In the genomic region with DNA sequence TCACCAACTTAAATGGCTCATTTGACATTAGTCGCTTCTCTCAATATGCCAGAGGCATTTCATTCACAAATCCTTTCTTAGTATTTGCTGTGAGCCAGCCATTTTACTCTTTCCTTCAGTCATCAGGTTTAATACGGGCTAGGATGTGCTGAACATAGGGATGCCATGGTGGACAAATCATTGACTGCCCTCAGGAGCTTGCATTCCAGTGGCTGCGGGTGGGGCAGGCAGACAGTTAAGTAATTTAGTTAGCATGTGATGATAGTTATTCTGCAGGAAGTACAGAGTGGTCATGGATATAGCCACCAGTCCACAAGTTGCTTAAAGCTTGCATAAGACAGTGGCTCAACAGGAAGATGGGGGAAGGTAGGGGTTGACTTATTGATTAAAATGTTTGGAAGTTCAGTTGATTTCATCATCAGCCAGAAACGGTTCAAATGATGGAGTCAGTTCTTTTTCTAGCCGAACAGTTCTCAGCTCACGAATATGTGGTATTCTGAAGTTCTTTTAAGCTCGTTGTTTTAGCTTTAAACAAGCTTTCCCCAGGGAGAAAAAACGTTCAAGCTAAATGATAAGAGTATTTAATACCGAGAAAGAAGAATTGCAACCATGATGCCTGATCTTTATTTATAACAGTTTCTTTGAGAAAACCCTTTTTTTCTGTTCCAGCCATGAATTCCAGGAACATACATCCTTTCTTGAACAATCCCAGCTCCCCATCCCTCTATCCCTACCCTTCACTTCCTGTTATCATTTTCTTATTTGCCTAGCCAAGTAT, we compare ENCODE assay signal across 8 cellular contexts. TPM values are rescaled to one million over a fixed set of nuclear protein-coding genes. Genes with fewer than 3 reads are reported as not detected.
A peak's percentile ranks its signal among the peaks of the same experiment; 100 is the strongest.
DNase-seq lines count a peak whose midpoint lies in the region; ATAC-seq, FAIRE-seq and TF ChIP-seq lines count a peak whose summit lies in the region.

No MANE protein-coding gene starts in this region.

- peak overlapping the region; percentile 81 for H3K4me3 Mint-ChIP-seq in activated T-helper 1 cell treated with anti-CD3 and anti-CD28 coated beads, Interleukin-12 subunit alpha, Interleukin-12 subunit beta, Interleukin-2, Interleukin-4 antibody, amounts not matched to agents 30 ng/mL and 10 ng/mL and 1 ng/mL, durations not matched to agents 14 hours and 24 hours and 36 hours
- peak overlapping the region in 1 of 2 donors; percentile 85 for H3K4me3 Mint-ChIP-seq in stimulated activated naive B cell treated with anti-CD40 and anti-IgM and Interleukin-4, amounts not matched to agents 10 μg/mL and 1 μg/mL and 100 μg/mL, for 72 hours

- DNase-seq in Right ventricle myocardium superior, result no peak
- no peak for DNase-seq in Right ventricle myocardium inferior (ENCODE audit: missing footprints)
- no peak for DNase-seq in activated T-helper 1 cell treated with anti-CD3 and anti-CD28 coated beads, Interleukin-12 subunit alpha, Interleukin-12 subunit beta, Interleukin-2, Interleukin-4 antibody, amounts not matched to agents 30 ng/mL and 10 ng/mL and 1 ng/mL, durations not matched to agents 14 hours and 24 hours and 36 hours (ENCODE audit: low spot score)
- DNase-seq in stimulated activated naive B cell treated with anti-CD40 and anti-IgM and Interleukin-4, amounts not matched to agents 10 μg/mL and 1 μg/mL and 100 μg/mL, for 72 hours, result no peak
- no peak for DNase-seq in HuH-7 (ENCODE audit: low spot score)
- DNase-seq in D721Med (ENCODE audit: insufficient read length, low spot score), result no peak

- intact Hi-C loops in Right ventricle myocardium superior (cut with DNase I), result loop anchor here (5.0 kb wide), 1 partner anchor 170 kb away; no protein-coding TSS in a partner anchor
- intact Hi-C loops in Right ventricle myocardium inferior (cut with DNase I), result loop anchor here (5.0 kb wide), 1 partner anchor 40 kb away; no protein-coding TSS in a partner anchor
- intact Hi-C loops in activated T-helper 1 cell treated with anti-CD3 and anti-CD28 coated beads, Interleukin-12 subunit alpha, Interleukin-12 subunit beta, Interleukin-2, Interleukin-4 antibody, amounts not matched to agents 30 ng/mL and 10 ng/mL and 1 ng/mL, durations not matched to agents 14 hours and 24 hours and 36 hours (cut with micrococcal nuclease), result loop anchor here (2.0 kb wide), 1 partner anchor 369 kb away; no protein-coding TSS in a partner anchor

- peak; percentile 9 for ATAC-seq in Right ventricle myocardium superior (ENCODE audit: poor library complexity)
- no peak for ATAC-seq in Right ventricle myocardium inferior
- ATAC-seq in stimulated activated naive B cell treated with anti-CD40 and anti-IgM and Interleukin-4, amounts not matched to agents 10 μg/mL and 1 μg/mL and 100 μg/mL, for 72 hours (replicated peaks), result no peak
- no peak for ATAC-seq in HG03565 (IDR thresholded peaks at IDR 0.05; ENCODE audit: unreplicated experiment)

- no peak for TF ChIP-seq CTCF in D721Med (IDR thresholded peaks at IDR 0.05; ENCODE audit: insufficient read depth, missing control alignments)

- H3K4me3 ChIP-seq in iPS-18a (ENCODE audit: low read length), result peak overlapping the region; percentile 71

- H3K27me3 ChIP-seq in iPS-18a (ENCODE audit: control insufficient read depth, insufficient read depth, low read length), result peaks cover 7% of the 10 kb centered on the region

- no peaks in the 10 kb centered on the region for H3K9me3 Mint-ChIP-seq in activated T-helper 1 cell treated with anti-CD3 and anti-CD28 coated beads, Interleukin-12 subunit alpha, Interleukin-12 subunit beta, Interleukin-2, Interleukin-4 antibody, amounts not matched to agents 30 ng/mL and 10 ng/mL and 1 ng/mL, durations not matched to agents 14 hours and 24 hours and 36 hours
- no peaks in the 10 kb centered on the region for H3K9me3 Mint-ChIP-seq in stimulated activated naive B cell treated with anti-CD40 and anti-IgM and Interleukin-4, amounts not matched to agents 10 μg/mL and 1 μg/mL and 100 μg/mL, for 72 hours

- peaks cover 51% of the 10 kb centered on the region for H3K27me3 Mint-ChIP-seq in activated T-helper 1 cell treated with anti-CD3 and anti-CD28 coated beads, Interleukin-12 subunit alpha, Interleukin-12 subunit beta, Interleukin-2, Interleukin-4 antibody, amounts not matched to agents 30 ng/mL and 10 ng/mL and 1 ng/mL, durations not matched to agents 14 hours and 24 hours and 36 hours (ENCODE audit: insufficient read depth)
- H3K27me3 Mint-ChIP-seq in stimulated activated naive B cell treated with anti-CD40 and anti-IgM and Interleukin-4, amounts not matched to agents 10 μg/mL and 1 μg/mL and 100 μg/mL, for 72 hours, result peaks cover 28 to 33% of the 10 kb centered on the region in 2 donors

- H3K36me3 ChIP-seq in iPS-18a (ENCODE audit: control insufficient read depth, low read depth, low read length), result no peaks in the 10 kb centered on the region

- H3K36me3 Mint-ChIP-seq in activated T-helper 1 cell treated with anti-CD3 and anti-CD28 coated beads, Interleukin-12 subunit alpha, Interleukin-12 subunit beta, Interleukin-2, Interleukin-4 antibody, amounts not matched to agents 30 ng/mL and 10 ng/mL and 1 ng/mL, durations not matched to agents 14 hours and 24 hours and 36 hours (ENCODE audit: low read depth), result no peaks in the 10 kb centered on the region
- H3K36me3 Mint-ChIP-seq in stimulated activated naive B cell treated with anti-CD40 and anti-IgM and Interleukin-4, amounts not matched to agents 10 μg/mL and 1 μg/mL and 100 μg/mL, for 72 hours, result no peaks in the 10 kb centered on the region

- H3K9me3 ChIP-seq in iPS-18a (ENCODE audit: control insufficient read depth, low read depth, low read length), result no peaks in the 10 kb centered on the region

- H3K4me1 Mint-ChIP-seq in activated T-helper 1 cell treated with anti-CD3 and anti-CD28 coated beads, Interleukin-12 subunit alpha, Interleukin-12 subunit beta, Interleukin-2, Interleukin-4 antibody, amounts not matched to agents 30 ng/mL and 10 ng/mL and 1 ng/mL, durations not matched to agents 14 hours and 24 hours and 36 hours (ENCODE audit: low read depth), result peaks cover 4% of the 10 kb centered on the region
- peaks cover 7 to 14% of the 10 kb centered on the region in 2 donors for H3K4me1 Mint-ChIP-seq in stimulated activated naive B cell treated with anti-CD40 and anti-IgM and Interleukin-4, amounts not matched to agents 10 μg/mL and 1 μg/mL and 100 μg/mL, for 72 hours

- H3K4me1 ChIP-seq in iPS-18a (ENCODE audit: control insufficient read depth, low read depth, low read length), result peaks cover 9% of the 10 kb centered on the region

- no peak overlapping the region for H3K27ac Mint-ChIP-seq in activated T-helper 1 cell treated with anti-CD3 and anti-CD28 coated beads, Interleukin-12 subunit alpha, Interleukin-12 subunit beta, Interleukin-2, Interleukin-4 antibody, amounts not matched to agents 30 ng/mL and 10 ng/mL and 1 ng/mL, durations not matched to agents 14 hours and 24 hours and 36 hours
- peak overlapping the region; percentile 92 for H3K27ac Mint-ChIP-seq in stimulated activated naive B cell treated with anti-CD40 and anti-IgM and Interleukin-4, amounts not matched to agents 10 μg/mL and 1 μg/mL and 100 μg/mL, for 72 hours

- no peak overlapping the region for H3K27ac ChIP-seq in iPS-18a (ENCODE audit: low read length)

- H3K9ac ChIP-seq in iPS-18a (ENCODE audit: low read length), result no peak overlapping the region

- no peak for FAIRE-seq in D721Med (lab: Jason Lieb, UNC)

RNA-seq across cellular contexts. Expression of gene SLC22A15, which starts 1.4 kb away (rescaled TPM):
- total RNA-seq in Right ventricle myocardium superior (10.7 TPM), Right ventricle myocardium inferior (10.3 TPM)
- 0.23 and 0.73 TPM in 2 replicates for total RNA-seq in activated T-helper 1 cell treated with anti-CD3 and anti-CD28 coated beads, Interleukin-12 subunit alpha, Interleukin-12 subunit beta, Interleukin-2, Interleukin-4 antibody, amounts not matched to agents 30 ng/mL and 10 ng/mL and 1 ng/mL, durations not matched to agents 14 hours and 24 hours and 36 hours
